Comparison of ENCODE assay signal across 21 cellular contexts in genomic region chr9:133712221-133713100, GRCh38. TPM values are rescaled to one million over a fixed set of nuclear protein-coding genes. Genes with fewer than 3 reads are reported as not detected.
DNase-seq lines count a peak whose midpoint lies in the region; ATAC-seq, FAIRE-seq and TF ChIP-seq lines count a peak whose summit lies in the region.
"Had no signal": no experiment of that assay in that cellular context is flagged by ENCODE, and none has a peak within 500 bp of the region (broad histone marks: within the 10 kb centered on the region; RNA-seq: fewer than 3 reads in every experiment).

No MANE protein-coding gene starts in this region.

- no peak for TF ChIP-seq CTCF in activated B cell treated with CpG ODN at 0.5 μM for 24 hours (IDR thresholded peaks at IDR 0.05)

- no peaks in the 10 kb centered on the region for H3K36me3 ChIP-seq in mesenchymal stem cell (ENCODE audit: control insufficient read depth in 1 of 2, insufficient read depth in 2 of 2, low read depth in 1 of 2, low read length in 2 of 2)
- no peaks in the 10 kb centered on the region for H3K36me3 ChIP-seq in naive thymus-derived CD4-positive, alpha-beta T cell (ENCODE audit: control insufficient read depth in 2 of 3, insufficient read depth in 3 of 3, low read length in 3 of 3)
- H3K36me3 ChIP-seq: thoracic aorta had no signal

- peak overlapping the region; percentile 2 for H2AK5ac ChIP-seq in mesenchymal stem cell (ENCODE audit: low read length, severe bottlenecking)

- FAIRE-seq in urothelium cell line (lab: Jason Lieb, UNC): peak; percentile 62
- FAIRE-seq: GM19239 had no signal

- H3K79me1 ChIP-seq in mesenchymal stem cell (replicated peaks; ENCODE audit: low read length, poor library complexity, severe bottlenecking): no peaks in the 10 kb centered on the region

- DNase-seq in activated naive CD8-positive, alpha-beta T cell treated with anti-CD3 and anti-CD28 coated beads, Interleukin-2, amount 10 ng/mL, durations not matched to agents 7 days and 5 days: peak; percentile 30
- no peak for DNase-seq in activated naive CD8-positive, alpha-beta T cell treated with anti-CD3 and anti-CD28 coated beads for 36 hours
- DNase-seq in activated B cell treated with CpG ODN at 0.5 μM for 24 hours: peak; percentile 12
- no peak for DNase-seq in mesenchymal stem cell
- no peak for DNase-seq in urothelium cell line (ENCODE audit: low spot score)
- DNase-seq in head of caudate nucleus: no peak
- no peak for DNase-seq in naive thymus-derived CD4-positive, alpha-beta T cell
- DNase-seq: activated CD4-positive, alpha-beta memory T cell treated with anti-CD3 and anti-CD28 coated beads, Interleukin-2, amount 10 ng/mL, durations not matched to agents 7 days and 5 days; activated naive CD8-positive, alpha-beta T cell treated with anti-CD3 and anti-CD28 coated beads, Interleukin-2, amount 50 U/mL, for 24 hours; HCEC 1CT; NCI-H2029; NCI-H446 treated with DMSO at 0.1 percent for 48 hours; psoas muscle; RPMI8226 had no signal

- no peak overlapping the region for H2AFZ ChIP-seq in mesenchymal stem cell (ENCODE audit: low read depth, low read length)

- POLR2A ChIA-PET in activated naive CD8-positive, alpha-beta T cell treated with anti-CD3 and anti-CD28 coated beads, Interleukin-2, amount 10 ng/mL, durations not matched to agents 7 days and 5 days (lab: Charles Lee): no interaction called here
- POLR2A ChIA-PET in activated B cell treated with CpG ODN at 0.5 μM for 24 hours (lab: Charles Lee): no interaction called here
- POLR2A ChIA-PET in naive thymus-derived CD4-positive, alpha-beta T cell (lab: Charles Lee): interaction anchor here (2.9 to 16.7 kb wide), 2 partner anchors 10 to 29 kb away, joined by 14 to 448 read pairs; no protein-coding TSS in a partner anchor

- H3K4me1 ChIP-seq in mesenchymal stem cell (ENCODE audit: control insufficient read depth, insufficient read depth, low read depth, low read length): peaks cover 67% of the 10 kb centered on the region
- peaks cover 8 to 30% of the 10 kb centered on the region in 2 donors for H3K4me1 ChIP-seq in naive thymus-derived CD4-positive, alpha-beta T cell (ENCODE audit: control insufficient read depth in 2 of 2, insufficient read depth in 2 of 2, low read length in 2 of 2)
- H3K4me1 ChIP-seq: psoas muscle had no signal

- H3K23ac ChIP-seq in mesenchymal stem cell (ENCODE audit: low read length in 2 of 2): no peak overlapping the region

- H3K27ac ChIP-seq in mesenchymal stem cell (ENCODE audit: low read length, poor library complexity, severe bottlenecking): peak overlapping the region; percentile 25
- no peak overlapping the region for H3K27ac ChIP-seq in naive thymus-derived CD4-positive, alpha-beta T cell (ENCODE audit: low read depth, low read length)
- H3K27ac ChIP-seq: HL-60, psoas muscle, thoracic aorta, VCaP had no signal

- intact Hi-C loops in activated B cell treated with CpG ODN at 0.5 μM for 24 hours (cut with micrococcal nuclease) (no loop called here), head of caudate nucleus (cut with DNase I) (no loop called here)
- intact Hi-C loops in naive thymus-derived CD4-positive, alpha-beta T cell (cut with micrococcal nuclease): no loop called here

- H3K9me3 Mint-ChIP-seq in activated naive CD8-positive, alpha-beta T cell treated with anti-CD3 and anti-CD28 coated beads, Interleukin-2, amount 10 ng/mL, durations not matched to agents 7 days and 5 days: no peaks in the 10 kb centered on the region
- no peaks in the 10 kb centered on the region for H3K9me3 Mint-ChIP-seq in activated naive CD8-positive, alpha-beta T cell treated with anti-CD3 and anti-CD28 coated beads for 36 hours
- H3K9me3 Mint-ChIP-seq in activated B cell treated with CpG ODN at 0.5 μM for 24 hours: no peaks in the 10 kb centered on the region
- no peaks in the 10 kb centered on the region for H3K9me3 Mint-ChIP-seq in naive thymus-derived CD4-positive, alpha-beta T cell
- H3K9me3 Mint-ChIP-seq: activated CD4-positive, alpha-beta memory T cell treated with anti-CD3 and anti-CD28 coated beads, Interleukin-2, amount 10 ng/mL, durations not matched to agents 7 days and 5 days; activated naive CD8-positive, alpha-beta T cell treated with anti-CD3 and anti-CD28 coated beads, Interleukin-2, amount 50 U/mL, for 24 hours; stimulated activated effector memory CD8-positive, alpha-beta T cell treated with anti-CD3 and anti-CD28 coated beads, Interleukin-12 subunit alpha, Interleukin-12 subunit beta, amount 100 ng/mL, for 72 hours had no signal

- no peak for ATAC-seq in activated naive CD8-positive, alpha-beta T cell treated with anti-CD3 and anti-CD28 coated beads, Interleukin-2, amount 10 ng/mL, durations not matched to agents 7 days and 5 days (ENCODE audit: low read depth)
- no peak for ATAC-seq in activated B cell treated with CpG ODN at 0.5 μM for 24 hours (ENCODE audit: low read depth)
- no peak for ATAC-seq in naive thymus-derived CD4-positive, alpha-beta T cell
- ATAC-seq in HG02588 (IDR thresholded peaks at IDR 0.05; ENCODE audit: unreplicated experiment): no peak
- ATAC-seq: activated naive CD8-positive, alpha-beta T cell treated with anti-CD3 and anti-CD28 coated beads, Interleukin-2, amount 50 U/mL, for 24 hours; esophagus mucosa; psoas muscle; stimulated activated effector memory CD8-positive, alpha-beta T cell treated with anti-CD3 and anti-CD28 coated beads, Interleukin-12 subunit alpha, Interleukin-12 subunit beta, amount 100 ng/mL, for 72 hours had no signal

- no peak overlapping the region for H3K9ac ChIP-seq in mesenchymal stem cell (ENCODE audit: low read length)

- H4K91ac ChIP-seq in mesenchymal stem cell (ENCODE audit: low read length): peak overlapping the region; percentile 99

- peak overlapping the region; percentile 48 for H3K27ac Mint-ChIP-seq in activated naive CD8-positive, alpha-beta T cell treated with anti-CD3 and anti-CD28 coated beads, Interleukin-2, amount 10 ng/mL, durations not matched to agents 7 days and 5 days
- H3K27ac Mint-ChIP-seq in activated naive CD8-positive, alpha-beta T cell treated with anti-CD3 and anti-CD28 coated beads for 36 hours: no peak overlapping the region
- no peak overlapping the region for H3K27ac Mint-ChIP-seq in activated B cell treated with CpG ODN at 0.5 μM for 24 hours
- H3K27ac Mint-ChIP-seq in naive thymus-derived CD4-positive, alpha-beta T cell: peak overlapping the region in 3 of 9 donors; percentile 14 to 62 (median 28)
- H3K27ac Mint-ChIP-seq: activated CD4-positive, alpha-beta memory T cell treated with anti-CD3 and anti-CD28 coated beads, Interleukin-2, amount 10 ng/mL, durations not matched to agents 7 days and 5 days; activated naive CD8-positive, alpha-beta T cell treated with anti-CD3 and anti-CD28 coated beads, Interleukin-2, amount 50 U/mL, for 24 hours; stimulated activated effector memory CD8-positive, alpha-beta T cell treated with anti-CD3 and anti-CD28 coated beads, Interleukin-12 subunit alpha, Interleukin-12 subunit beta, amount 100 ng/mL, for 72 hours had no signal

- H3K18ac ChIP-seq in mesenchymal stem cell (ENCODE audit: low read depth in 1 of 2, low read length in 2 of 2): peak overlapping the region; percentile 86 to 97

- no peak overlapping the region for H3K4me3 ChIP-seq in mesenchymal stem cell (ENCODE audit: insufficient read depth in 1 of 2, low read depth in 1 of 2, low read length in 2 of 2)
- no peak overlapping the region for H3K4me3 ChIP-seq in naive thymus-derived CD4-positive, alpha-beta T cell (ENCODE audit: low read length)
- H3K4me3 ChIP-seq: psoas muscle, thoracic aorta had no signal

- H2BK15ac ChIP-seq in mesenchymal stem cell (ENCODE audit: low read depth, poor library complexity, severe bottlenecking): peak overlapping the region; percentile 26

- no peak overlapping the region for H3K4me3 Mint-ChIP-seq in activated naive CD8-positive, alpha-beta T cell treated with anti-CD3 and anti-CD28 coated beads, Interleukin-2, amount 10 ng/mL, durations not matched to agents 7 days and 5 days
- H3K4me3 Mint-ChIP-seq in activated naive CD8-positive, alpha-beta T cell treated with anti-CD3 and anti-CD28 coated beads for 36 hours: no peak overlapping the region
- H3K4me3 Mint-ChIP-seq in activated B cell treated with CpG ODN at 0.5 μM for 24 hours: no peak overlapping the region
- H3K4me3 Mint-ChIP-seq in naive thymus-derived CD4-positive, alpha-beta T cell: peak overlapping the region in 1 of 10 donors; percentile 34
- H3K4me3 Mint-ChIP-seq: activated CD4-positive, alpha-beta memory T cell treated with anti-CD3 and anti-CD28 coated beads, Interleukin-2, amount 10 ng/mL, durations not matched to agents 7 days and 5 days; activated naive CD8-positive, alpha-beta T cell treated with anti-CD3 and anti-CD28 coated beads, Interleukin-2, amount 50 U/mL, for 24 hours; stimulated activated effector memory CD8-positive, alpha-beta T cell treated with anti-CD3 and anti-CD28 coated beads, Interleukin-12 subunit alpha, Interleukin-12 subunit beta, amount 100 ng/mL, for 72 hours had no signal

- no peak overlapping the region for H2BK5ac ChIP-seq in mesenchymal stem cell (ENCODE audit: low read depth, low read length, poor library complexity, severe bottlenecking)

- CTCF ChIA-PET in activated B cell treated with CpG ODN at 0.5 μM for 24 hours (lab: Charles Lee): no interaction called here
- CTCF ChIA-PET in naive thymus-derived CD4-positive, alpha-beta T cell (lab: Charles Lee): interaction anchor here (1.1 kb wide), 1 partner anchor 123 kb away, joined by 3 read pairs; no protein-coding TSS in a partner anchor

- no peaks in the 10 kb centered on the region for H3K9me3 ChIP-seq in mesenchymal stem cell (ENCODE audit: control insufficient read depth, low read length)
- H3K9me3 ChIP-seq in naive thymus-derived CD4-positive, alpha-beta T cell (ENCODE audit: control insufficient read depth in 2 of 3, low read length in 3 of 3): no peaks in the 10 kb centered on the region
- H3K9me3 ChIP-seq: psoas muscle, thoracic aorta had no signal

- WGBS in mesenchymal stem cell: 82% methylated on average over 22 of the region's 22 CpGs

- H3K4me2 ChIP-seq in mesenchymal stem cell (ENCODE audit: low read length, poor library complexity, severe bottlenecking): no peak overlapping the region

- H2BK120ac ChIP-seq in mesenchymal stem cell (ENCODE audit: low read depth, low read length): peak overlapping the region; percentile 97

- peak overlapping the region; percentile 98 for H4K8ac ChIP-seq in mesenchymal stem cell (ENCODE audit: low read length)

- H3K27me3 Mint-ChIP-seq in activated naive CD8-positive, alpha-beta T cell treated with anti-CD3 and anti-CD28 coated beads, Interleukin-2, amount 10 ng/mL, durations not matched to agents 7 days and 5 days: no peaks in the 10 kb centered on the region
- no peaks in the 10 kb centered on the region for H3K27me3 Mint-ChIP-seq in activated naive CD8-positive, alpha-beta T cell treated with anti-CD3 and anti-CD28 coated beads for 36 hours
- H3K27me3 Mint-ChIP-seq in activated B cell treated with CpG ODN at 0.5 μM for 24 hours: peaks cover 22% of the 10 kb centered on the region
- H3K27me3 Mint-ChIP-seq in naive thymus-derived CD4-positive, alpha-beta T cell: peaks cover 0 to 5% (median 0%) of the 10 kb centered on the region in 5 donors
- H3K27me3 Mint-ChIP-seq: activated CD4-positive, alpha-beta memory T cell treated with anti-CD3 and anti-CD28 coated beads, Interleukin-2, amount 10 ng/mL, durations not matched to agents 7 days and 5 days had no signal

- H3K27me3 ChIP-seq in mesenchymal stem cell (ENCODE audit: control insufficient read depth in 1 of 2, insufficient read depth in 1 of 2, low read length in 2 of 2): no peaks in the 10 kb centered on the region
- no peaks in the 10 kb centered on the region for H3K27me3 ChIP-seq in naive thymus-derived CD4-positive, alpha-beta T cell (ENCODE audit: control insufficient read depth in 2 of 2, insufficient read depth in 2 of 2, low read length in 2 of 2)

- H3K4ac ChIP-seq in mesenchymal stem cell (ENCODE audit: low read depth in 1 of 2, low read length in 2 of 2): peak overlapping the region; percentile 97

- H3K36me3 Mint-ChIP-seq in activated naive CD8-positive, alpha-beta T cell treated with anti-CD3 and anti-CD28 coated beads, Interleukin-2, amount 10 ng/mL, durations not matched to agents 7 days and 5 days: no peaks in the 10 kb centered on the region
- H3K36me3 Mint-ChIP-seq in activated naive CD8-positive, alpha-beta T cell treated with anti-CD3 and anti-CD28 coated beads for 36 hours: no peaks in the 10 kb centered on the region
- H3K36me3 Mint-ChIP-seq in activated B cell treated with CpG ODN at 0.5 μM for 24 hours (ENCODE audit: low read depth): no peaks in the 10 kb centered on the region
- no peaks in the 10 kb centered on the region for H3K36me3 Mint-ChIP-seq in naive thymus-derived CD4-positive, alpha-beta T cell
- H3K36me3 Mint-ChIP-seq: stimulated activated effector memory CD8-positive, alpha-beta T cell treated with anti-CD3 and anti-CD28 coated beads, Interleukin-12 subunit alpha, Interleukin-12 subunit beta, amount 100 ng/mL, for 72 hours had no signal

- H2BK12ac ChIP-seq in mesenchymal stem cell (ENCODE audit: low read length in 2 of 2): peak overlapping the region; percentile 29 to 100

- H3K4me1 Mint-ChIP-seq in activated naive CD8-positive, alpha-beta T cell treated with anti-CD3 and anti-CD28 coated beads, Interleukin-2, amount 10 ng/mL, durations not matched to agents 7 days and 5 days: peaks cover 12% of the 10 kb centered on the region
- peaks cover 17% of the 10 kb centered on the region for H3K4me1 Mint-ChIP-seq in activated naive CD8-positive, alpha-beta T cell treated with anti-CD3 and anti-CD28 coated beads for 36 hours
- peaks cover 21% of the 10 kb centered on the region for H3K4me1 Mint-ChIP-seq in activated B cell treated with CpG ODN at 0.5 μM for 24 hours
- peaks cover 5 to 29% (median 17%) of the 10 kb centered on the region in 7 donors for H3K4me1 Mint-ChIP-seq in naive thymus-derived CD4-positive, alpha-beta T cell
- H3K4me1 Mint-ChIP-seq: activated CD4-positive, alpha-beta memory T cell treated with anti-CD3 and anti-CD28 coated beads, Interleukin-2, amount 10 ng/mL, durations not matched to agents 7 days and 5 days had no signal

- peak overlapping the region in 1 of 2 experiments; percentile 45 for H3K14ac ChIP-seq in mesenchymal stem cell (ENCODE audit: low read length in 2 of 2)

RNA-seq across cellular contexts. Expression of gene SARDH, which starts 25.7 kb away (rescaled TPM):
- total RNA-seq in activated naive CD8-positive, alpha-beta T cell treated with anti-CD3 and anti-CD28 coated beads, Interleukin-2, amount 10 ng/mL, durations not matched to agents 7 days and 5 days: 1 to 10 TPM; 1.6 to 2.3 TPM
- 1 to 10 TPM; 2.3 to 2.7 TPM for total RNA-seq in activated naive CD8-positive, alpha-beta T cell treated with anti-CD3 and anti-CD28 coated beads for 36 hours
- not detected in 2 replicates for total RNA-seq in activated B cell treated with CpG ODN at 0.5 μM for 24 hours
- polyA plus RNA-seq in mesenchymal stem cell (2013, experiment 1 of 2): 6.4 TPM
- 6.1 TPM for polyA plus RNA-seq in mesenchymal stem cell (2013, experiment 2 of 2)
- 10 to 100 TPM in 3 of 5 experiments, 1 to 10 TPM in 1, under 1 TPM in 1; 0.73 to 27.2 (median 16.5) TPM for total RNA-seq in naive thymus-derived CD4-positive, alpha-beta T cell
- 10 to 100 TPM; 10.2 to 11.0 TPM for polyA plus RNA-seq in naive thymus-derived CD4-positive, alpha-beta T cell

Comparison
In these comparisons a context has a peak if more than half of its experiments do, and no peak if none do; other contexts are left out.
1. DNase-seq: peak in activated naive CD8-positive, alpha-beta T cell treated with anti-CD3 and anti-CD28 coated beads, Interleukin-2, amount 10 ng/mL, durations not matched to agents 7 days and 5 days (single experiment) and activated B cell treated with CpG ODN at 0.5 μM for 24 hours (single experiment); none in activated naive CD8-positive, alpha-beta T cell treated with anti-CD3 and anti-CD28 coated beads for 36 hours (single experiment), mesenchymal stem cell (single experiment), urothelium cell line (single experiment), head of caudate nucleus (0 of 42) and naive thymus-derived CD4-positive, alpha-beta T cell (0 of 9).